ENCODE assay signal across 8 cellular contexts in genomic region chr19:2475702-2476450, GRCh38.
DNase-seq lines count a peak whose midpoint lies in the region; ATAC-seq and TF ChIP-seq lines count a peak whose summit lies in the region.

Gene GADD45B, plus strand, starts transcription at chr19:2476127. Its CDS starts 232 bp downstream, at chr19:2476359.

- DNase-seq in Ammon's horn (ENCODE audit: low spot score), result peak; percentile 99
- peak; percentile 61 for DNase-seq in NCI-H526 treated with DMSO at 0.1 percent for 48 hours (lab: John Stamatoyannopoulos, UW)
- DNase-seq in activated CD4-positive, alpha-beta T cell treated with anti-CD3 and anti-CD28 coated beads for 48 hours, result peak; percentile 98
- peak; percentile 90 to 96 (median 94) for DNase-seq in stimulated activated CD4-positive, alpha-beta T cell treated with anti-CD3 and anti-CD28 coated beads, Interleukin-1b, Interleukin-23, amount 100 ng/mL, for 24 hours (ENCODE audit: low read depth in 4 of 4, low spot score in 1 of 4)

- ATAC-seq in HG03457 (IDR thresholded peaks at IDR 0.05; ENCODE audit: unreplicated experiment), result peak; percentile 39

- no peaks in the 10 kb centered on the region for H3K27me3 ChIP-seq in layer of hippocampus (ENCODE audit: control insufficient read depth, insufficient read depth, low read length)

- TF ChIP-seq POLR2A in GM19099 (IDR thresholded peaks at IDR 0.05; ENCODE audit: extremely low read depth, insufficient read length, low read depth), result peak; percentile 100

- H3K27ac ChIP-seq in cingulate gyrus (ENCODE audit: low read depth, low read length) (peak within 1 kb of the TSS; percentile 81), layer of hippocampus (ENCODE audit: low read depth, low read length) (peak within 1 kb of the TSS; percentile 76)

Comparison
In these comparisons a context has a peak if more than half of its experiments do, and no peak if none do; other contexts are left out.
1. Peak in every context shown above with its lines: DNase-seq, ATAC-seq and H3K27ac ChIP-seq.